1 cellular context compared by ENCODE assay signal in the genomic region with DNA sequence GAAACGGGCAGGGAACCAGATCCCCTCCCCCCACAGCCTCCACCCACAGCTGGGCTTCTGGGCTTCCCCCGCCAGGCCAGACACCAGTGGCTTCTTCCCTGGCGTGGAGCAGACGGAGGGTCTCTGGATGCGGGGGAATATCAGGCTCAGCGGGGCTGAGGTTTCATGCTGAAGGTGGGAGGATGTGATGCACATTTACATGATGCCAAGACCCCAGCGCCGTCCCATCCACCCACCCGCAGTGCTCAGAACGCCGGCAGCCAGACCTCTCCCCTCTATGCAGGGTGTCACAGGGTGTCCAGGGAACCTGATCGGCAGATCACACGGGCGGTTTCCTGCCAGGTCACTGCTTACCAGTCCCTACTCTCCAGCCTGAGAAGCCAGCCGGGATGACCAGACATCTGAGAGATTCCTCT.
A peak's percentile ranks its signal among the peaks of the same experiment; 100 is the strongest.
TF ChIP-seq lines count a peak whose summit lies in the region.

No MANE protein-coding gene starts in this region.

TF ChIP-seq in K562, 482 proteins besides CTCF, POLR2A, EP300 and RAD21:
- TF ChIP-seq ZNF707 (CRISPR knock-in tag; conservative IDR thresholded peaks at IDR 0.05) = no peak
- TF ChIP-seq, protein P1, sequence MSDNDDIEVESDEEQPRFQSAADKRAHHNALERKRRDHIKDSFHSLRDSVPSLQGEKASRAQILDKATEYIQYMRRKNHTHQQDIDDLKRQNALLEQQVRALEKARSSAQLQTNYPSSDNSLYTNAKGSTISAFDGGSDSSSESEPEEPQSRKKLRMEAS (CRISPR knock-in tag; IDR thresholded peaks at IDR 0.05) = 0 out of 2 replicates have a peak, but pooled peaks have one; percentile 17
